Comparison of ENCODE assay signal across 9 cellular contexts in genomic region chrX:153818571-153819397, GRCh38. TPM values are rescaled to one million over a fixed set of nuclear protein-coding genes. Genes with fewer than 3 reads are reported as not detected.
DNase-seq lines count a peak whose midpoint lies in the region; ATAC-seq, FAIRE-seq and TF ChIP-seq lines count a peak whose summit lies in the region.
"Had no signal": no experiment of that assay in that cellular context is flagged by ENCODE, and none has a peak within 500 bp of the region (broad histone marks: within the 10 kb centered on the region; RNA-seq: fewer than 3 reads in every experiment).

No MANE protein-coding gene starts in this region.

- CTCF ChIA-PET in activated naive CD4-positive, alpha-beta T cell treated with anti-CD3 and anti-CD28 coated beads, Interleukin-2, amount 10 ng/mL, durations not matched to agents 7 days and 5 days (lab: Charles Lee), result no interaction called here

- peak overlapping the region; percentile 65; the same call in 1 of the 2 replicates for H2AFZ ChIP-seq in OCI-LY3 (ENCODE audit: low read depth, low read length)

- H3K27ac ChIP-seq in OCI-LY3 (ENCODE audit: low read length) (no peak overlapping the region), right atrium auricular region (no peak overlapping the region), small intestine (ENCODE audit: low read depth in 1 of 2, low read length in 1 of 2) (no peak overlapping the region)

- H3K27me3 ChIP-seq in OCI-LY3 (ENCODE audit: low read depth, low read length), result no peaks in the 10 kb centered on the region; the same call in 1 of the 2 replicates
- H3K27me3 ChIP-seq in right atrium auricular region, result no peaks in the 10 kb centered on the region
- peaks cover 0 to 3% of the 10 kb centered on the region in 2 donors for H3K27me3 ChIP-seq in small intestine (ENCODE audit: control insufficient read depth in 2 of 2, insufficient read depth in 2 of 2, low read length in 2 of 2)

- no peak overlapping the region for H3K27ac Mint-ChIP-seq in activated naive CD4-positive, alpha-beta T cell treated with anti-CD3 and anti-CD28 coated beads, Interleukin-2, amount 10 ng/mL, durations not matched to agents 7 days and 5 days

- H3K79me2 ChIP-seq in OCI-LY3 (ENCODE audit: low read length), result no peaks in the 10 kb centered on the region

- no peaks in the 10 kb centered on the region for H3K9me3 Mint-ChIP-seq in activated naive CD4-positive, alpha-beta T cell treated with anti-CD3 and anti-CD28 coated beads, Interleukin-2, amount 10 ng/mL, durations not matched to agents 7 days and 5 days

- H3K27me3 Mint-ChIP-seq in activated naive CD4-positive, alpha-beta T cell treated with anti-CD3 and anti-CD28 coated beads, Interleukin-2, amount 10 ng/mL, durations not matched to agents 7 days and 5 days, result peaks cover 31% of the 10 kb centered on the region

- 6 to 36% (median 8%) methylated on average over 15 to 68 of the region's 68 CpGs for WGBS in small intestine, 3 donors

- no peaks in the 10 kb centered on the region for H3K9me3 ChIP-seq in OCI-LY3 (ENCODE audit: insufficient read depth, low read length)
- no peaks in the 10 kb centered on the region for H3K9me3 ChIP-seq in right atrium auricular region
- H3K9me3 ChIP-seq in small intestine (ENCODE audit: control insufficient read depth, low read depth), result no peaks in the 10 kb centered on the region

- peak overlapping the region; percentile 62 for H3K4me2 ChIP-seq in OCI-LY3 (ENCODE audit: low read length)

- TF ChIP-seq CTCF in GM20000 (IDR thresholded peaks at IDR 0.05; ENCODE audit: extremely low read depth, missing control alignments) (no peak), OCI-LY3 (IDR thresholded peaks at IDR 0.05; ENCODE audit: low read depth, low read length) (no peak), right atrium auricular region (IDR thresholded peaks at IDR 0.05) (peak in 1 of 2 donors; percentile 8)

- H4K20me1 ChIP-seq in OCI-LY3 (ENCODE audit: insufficient read depth, low read length), result no peaks in the 10 kb centered on the region

- H3K4me3 ChIP-seq in OCI-LY3 (ENCODE audit: low read length) (peak overlapping the region; percentile 72), right atrium auricular region (peak overlapping the region; percentile 22 to 46), small intestine (ENCODE audit: low read depth in 1 of 2, low read length in 2 of 2) (peak overlapping the region in 1 of 2 donors; percentile 23)

- no peak for FAIRE-seq in small intestine (lab: Jason Lieb, UNC)

- peaks cover 12% of the 10 kb centered on the region for H3K4me1 ChIP-seq in OCI-LY3 (ENCODE audit: low read length)
- H3K4me1 ChIP-seq in right atrium auricular region, result peaks cover 0 to 6% of the 10 kb centered on the region in 2 donors
- H3K4me1 ChIP-seq in small intestine (ENCODE audit: control insufficient read depth in 2 of 2, insufficient read depth in 1 of 2, low read depth in 1 of 2, low read length in 1 of 2), result no peaks in the 10 kb centered on the region

- peaks cover 63% of the 10 kb centered on the region for H3K4me1 Mint-ChIP-seq in activated naive CD4-positive, alpha-beta T cell treated with anti-CD3 and anti-CD28 coated beads, Interleukin-2, amount 10 ng/mL, durations not matched to agents 7 days and 5 days

- H3K36me3 ChIP-seq in OCI-LY3 (replicated peaks; ENCODE audit: low read depth, low read length) (no peaks in the 10 kb centered on the region), right atrium auricular region (no peaks in the 10 kb centered on the region), small intestine (ENCODE audit: control insufficient read depth in 2 of 2, insufficient read depth in 2 of 2, low read length in 2 of 2) (no peaks in the 10 kb centered on the region)

- DNase-seq in GM20000 (ENCODE audit: low spot score), result peak; percentile 62
- peak; percentile 67 for DNase-seq in activated naive CD4-positive, alpha-beta T cell treated with anti-CD3 and anti-CD28 coated beads, Interleukin-2, amount 10 ng/mL, durations not matched to agents 7 days and 5 days
- no peak for DNase-seq in right atrium auricular region (ENCODE audit: low spot score)
- peak; percentile 17 for DNase-seq in small intestine
- DNase-seq in dedifferentiated amniotic fluid mesenchymal stem cell (ENCODE audit: extremely low spot score), result no peak

- H3K4me3 Mint-ChIP-seq in activated naive CD4-positive, alpha-beta T cell treated with anti-CD3 and anti-CD28 coated beads, Interleukin-2, amount 10 ng/mL, durations not matched to agents 7 days and 5 days, result peak overlapping the region; percentile 53

- H3K9ac ChIP-seq in OCI-LY3 (ENCODE audit: low read length), result peak overlapping the region; percentile 32; the same call in 1 of the 2 replicates

- ATAC-seq in HG03196 (IDR thresholded peaks at IDR 0.05; ENCODE audit: unreplicated experiment) (no peak), GM21528 (IDR thresholded peaks at IDR 0.05; ENCODE audit: low FRiP score, unreplicated experiment) (no peak)

- H3K36me3 Mint-ChIP-seq in activated naive CD4-positive, alpha-beta T cell treated with anti-CD3 and anti-CD28 coated beads, Interleukin-2, amount 10 ng/mL, durations not matched to agents 7 days and 5 days, result no peaks in the 10 kb centered on the region

RNA-seq across cellular contexts. Expression of gene PDZD4, which starts 11.6 kb away (rescaled TPM):
- total RNA-seq in right atrium auricular region, result 1 to 10 TPM; 2.1 to 7.1 TPM
- 10 to 100 TPM in 1 of 3 donors, 1 to 10 TPM in 1, under 1 TPM in 1; 0.22 to 11.5 (median 2.4) TPM for polyA plus RNA-seq in small intestine

RNA-seq across cellular contexts. Expression of gene SSR4, which starts 24.3 kb away (rescaled TPM):
- total RNA-seq in right atrium auricular region, result 100 to 1,000 TPM; 219 to 238 TPM
- polyA plus RNA-seq in small intestine, result 100 to 1,000 TPM; 331 to 694 (median 560) TPM

RNA-seq across cellular contexts. Expression of gene IDH3G, which starts 24.6 kb away (rescaled TPM):
- total RNA-seq in right atrium auricular region, result 100 to 1,000 TPM; 116 to 135 TPM
- 100 to 1,000 TPM in 1 of 3 donors, 10 to 100 TPM in 2; 80.0 to 114 (median 91.1) TPM for polyA plus RNA-seq in small intestine

RNA-seq across cellular contexts. Expression of gene SRPK3, which starts 37.9 kb away (rescaled TPM):
- total RNA-seq in right atrium auricular region, result 10 to 100 TPM; 19.4 to 24.6 TPM
- polyA plus RNA-seq in small intestine, result under 1 TPM in 2 of 3 donors, not detected in 1; 0.15 to 0.27 TPM
- total RNA-seq: T-helper 1 cell treated with Interleukin-12 subunit alpha and Interleukin-12 subunit beta and Interleukin-4 antibody, amounts not matched to agents 30 ng/mL and 1 ng/mL, for 36 hours had no signal

RNA-seq across cellular contexts. Expression of gene PLXNB3, which starts 54.7 kb away (rescaled TPM):
- total RNA-seq in right atrium auricular region, result 1 to 10 TPM; 5.6 to 8.2 TPM
- 1 to 10 TPM in 1 of 3 donors, under 1 TPM in 1, not detected in 1; 0.54 to 1.6 TPM for polyA plus RNA-seq in small intestine

Comparison
In these comparisons a context has a peak if more than half of its experiments do, and no peak if none do; other contexts are left out.
1. DNase-seq: peak in GM20000 (single experiment), activated naive CD4-positive, alpha-beta T cell treated with anti-CD3 and anti-CD28 coated beads, Interleukin-2, amount 10 ng/mL, durations not matched to agents 7 days and 5 days (single experiment) and small intestine (single experiment); none in right atrium auricular region (single experiment) and dedifferentiated amniotic fluid mesenchymal stem cell (single experiment).